Comparison of ENCODE assay signal across 16 cellular contexts in the genomic region with DNA sequence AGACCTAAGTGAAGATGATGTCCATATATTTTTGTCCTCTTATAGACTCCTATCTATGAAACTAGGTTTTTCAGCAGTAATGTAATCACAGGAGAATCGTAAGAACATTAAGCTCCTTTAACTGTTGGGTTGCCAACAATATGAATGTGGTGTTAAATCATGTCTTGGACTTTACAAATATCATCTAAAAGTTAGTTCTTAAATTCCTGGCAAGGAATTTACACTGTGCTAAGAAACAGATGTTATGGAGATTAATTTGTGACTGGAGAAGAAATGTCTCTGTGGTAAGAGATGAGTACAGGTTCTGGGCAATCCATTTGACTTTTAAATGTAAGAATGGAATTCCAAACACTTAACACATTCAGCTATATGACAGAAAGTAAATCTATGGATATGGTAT. TPM values are rescaled to one million over a fixed set of nuclear protein-coding genes. Genes with fewer than 3 reads are reported as not detected.
DNase-seq lines count a peak whose midpoint lies in the region; ATAC-seq, FAIRE-seq and TF ChIP-seq lines count a peak whose summit lies in the region.
"Had no signal": no experiment of that assay in that cellular context is flagged by ENCODE, and none has a peak within 500 bp of the region (broad histone marks: within the 10 kb centered on the region; RNA-seq: fewer than 3 reads in every experiment).

No MANE protein-coding gene starts in this region.

- FAIRE-seq in astrocyte (lab: Jason Lieb, UNC) (peak; percentile 96), frontal cortex (lab: Jason Lieb, UNC) (peak; percentile 52)
- FAIRE-seq: A204.1, H1 had no signal

- intact Hi-C loops in heart right ventricle (cut with DNase I): no loop called here

- 52 to 59% methylated on average over 1 of the region's 1 CpG for WGBS in heart right ventricle, 2 donors

- H3K4me3 ChIP-seq in astrocyte (ENCODE audit: insufficient read depth, low read depth, low read length) (no peak overlapping the region), heart right ventricle (no peak overlapping the region), right atrium auricular region (no peak overlapping the region)
- H3K4me3 ChIP-seq: HAP-1 had no signal

- H3K9me3 ChIP-seq in astrocyte (ENCODE audit: insufficient read depth, low read depth, low read length): no peaks in the 10 kb centered on the region
- peaks cover 0 to 1% (median 0%) of the 10 kb centered on the region in 11 donors for H3K9me3 ChIP-seq in heart right ventricle
- peaks cover 0 to under 1% of the 10 kb centered on the region in 2 donors for H3K9me3 ChIP-seq in right atrium auricular region
- H3K9me3 ChIP-seq: BE2C, HAP-1 had no signal

- H3K4me1 Mint-ChIP-seq in astrocyte (ENCODE audit: low read depth, unreplicated experiment): peaks cover 11% of the 10 kb centered on the region

- H3K27me3 Mint-ChIP-seq in astrocyte (ENCODE audit: low read depth, unreplicated experiment): no peaks in the 10 kb centered on the region
- H3K27me3 Mint-ChIP-seq: CD4-positive, alpha-beta memory T cell had no signal

- no peak overlapping the region for H2AFZ ChIP-seq in astrocyte (ENCODE audit: low read depth, low read length)

- no peaks in the 10 kb centered on the region for H3K36me3 Mint-ChIP-seq in astrocyte (ENCODE audit: low read depth, unreplicated experiment)
- H3K36me3 Mint-ChIP-seq: CD4-positive, alpha-beta memory T cell had no signal

- no peak overlapping the region for H3K27ac Mint-ChIP-seq in astrocyte (ENCODE audit: unreplicated experiment)
- H3K27ac Mint-ChIP-seq: CD4-positive, alpha-beta memory T cell had no signal

- no peak overlapping the region for H3K9ac ChIP-seq in astrocyte (ENCODE audit: low read length)

- H3K9me3 Mint-ChIP-seq in astrocyte (ENCODE audit: unreplicated experiment): no peaks in the 10 kb centered on the region

- no peaks in the 10 kb centered on the region for H3K79me2 ChIP-seq in astrocyte (ENCODE audit: insufficient read depth, low read length)

- no peak overlapping the region for H3K27ac ChIP-seq in astrocyte (ENCODE audit: low read depth, low read length)
- no peak overlapping the region for H3K27ac ChIP-seq in heart right ventricle
- H3K27ac ChIP-seq in right atrium auricular region: no peak overlapping the region
- H3K27ac ChIP-seq: C4-2B had no signal

- DNase-seq in GM04504 (ENCODE audit: low read depth) (peak; percentile 3), astrocyte (ENCODE audit: low read depth) (peak; percentile 6), frontal cortex (ENCODE audit: low spot score in 2 of 2) (no peak), heart right ventricle (no peak), right atrium auricular region (ENCODE audit: low spot score) (no peak), NCI-H748 treated with DMSO at 0.1 percent for 48 hours (lab: John Stamatoyannopoulos, UW) (no peak), germinal center (ENCODE audit: low spot score) (no peak)
- DNase-seq: BE2C; CD4-positive, alpha-beta memory T cell; IMR-90 had no signal

- H3K36me3 ChIP-seq in astrocyte (ENCODE audit: insufficient read depth, low read length) (no peaks in the 10 kb centered on the region), heart right ventricle (no peaks in the 10 kb centered on the region), right atrium auricular region (no peaks in the 10 kb centered on the region)
- H3K36me3 ChIP-seq: BE2C, HAP-1 had no signal

- H3K4me1 ChIP-seq in astrocyte (ENCODE audit: insufficient read depth, low read length) (peaks cover 6% of the 10 kb centered on the region), heart right ventricle (no peaks in the 10 kb centered on the region), right atrium auricular region (no peaks in the 10 kb centered on the region)
- H3K4me1 ChIP-seq: BE2C, HAP-1 had no signal

- no peak overlapping the region for H3K4me2 ChIP-seq in astrocyte (ENCODE audit: low read length)

- H3K27me3 ChIP-seq in astrocyte (ENCODE audit: insufficient read depth, low read length): no peaks in the 10 kb centered on the region
- peaks cover 0 to 4% (median 0%) of the 10 kb centered on the region in 7 donors for H3K27me3 ChIP-seq in heart right ventricle
- no peaks in the 10 kb centered on the region for H3K27me3 ChIP-seq in right atrium auricular region
- H3K27me3 ChIP-seq: BE2C had no signal

- TF ChIP-seq CTCF in astrocyte (IDR thresholded peaks at IDR 0.05; ENCODE audit: insufficient read depth, low read depth, low read length) (no peak), heart right ventricle (IDR thresholded peaks at IDR 0.05) (no peak), right atrium auricular region (IDR thresholded peaks at IDR 0.05) (no peak)

- no peak overlapping the region for H3K4me3 Mint-ChIP-seq in astrocyte (ENCODE audit: unreplicated experiment)
- H3K4me3 Mint-ChIP-seq: CD4-positive, alpha-beta memory T cell had no signal

- H4K20me1 ChIP-seq in astrocyte (ENCODE audit: insufficient read depth, low read length): no peaks in the 10 kb centered on the region

- ATAC-seq in heart right ventricle: no peak

RNA-seq across cellular contexts. Expression of gene CNKSR2, which starts 34.6 kb away (rescaled TPM):
- total RNA-seq in astrocyte (2.2 and 4.1 TPM in 2 replicates), frontal cortex (173 TPM), heart right ventricle (1 to 10 TPM in 4 of 10 donors, under 1 TPM in 6; 0.25 to 1.6 (median 0.50) TPM), right atrium auricular region (1 to 10 TPM in 1 of 2 donors, not detected in 1; 1.7 TPM)
- polyA plus RNA-seq in heart right ventricle: under 1 TPM; 0.03 to 0.51 TPM
- total RNA-seq: G401, HT-29 had no signal

Comparison
In these comparisons a context has a peak if more than half of its experiments do, and no peak if none do; other contexts are left out.
1. DNase-seq: peak in GM04504 (single experiment) and astrocyte (single experiment); none in frontal cortex (0 of 2), heart right ventricle (0 of 2), right atrium auricular region (single experiment), NCI-H748 treated with DMSO at 0.1 percent for 48 hours (single experiment) and germinal center (single experiment).
2. RNA of gene CNKSR2, which starts 34.6 kb away (total RNA-seq): 173 TPM in frontal cortex (single experiment); 2.2 to 4.1 TPM in astrocyte, 1.7 TPM in right atrium auricular region and 0.25 to 1.6 TPM in heart right ventricle; every median in the first group is over 10 times any median in the second.